1 cellular context compared by ENCODE assay signal in the genomic region with DNA sequence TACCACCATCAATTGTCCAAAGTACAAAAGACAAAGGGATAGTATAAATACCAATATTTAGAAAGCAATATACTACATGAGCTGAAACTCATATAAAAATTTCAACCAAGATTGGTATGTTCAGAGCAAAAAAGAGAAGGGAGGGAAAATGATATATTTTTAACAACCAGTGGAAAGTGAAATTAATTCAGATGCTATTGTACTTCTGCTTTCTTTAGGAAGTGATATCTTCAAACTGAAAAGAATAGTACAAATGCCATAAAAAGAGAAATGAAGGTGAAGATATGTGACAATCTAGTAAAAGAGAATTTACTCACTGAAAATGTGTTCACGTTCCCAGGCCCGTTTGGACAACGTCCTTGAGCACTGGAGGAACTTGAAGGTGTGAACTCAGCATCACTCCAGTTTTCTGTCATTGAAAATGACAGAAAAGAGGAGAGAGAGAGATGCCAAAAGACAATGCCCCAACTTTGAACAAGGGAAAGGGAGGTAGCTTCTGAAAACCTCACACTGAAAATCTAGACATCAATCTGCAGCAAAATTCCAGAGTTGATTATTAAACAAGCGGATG.
TF ChIP-seq lines count a peak whose summit lies in the region.

No MANE protein-coding gene starts in this region.

TF ChIP-seq in GM12878, 131 proteins besides CTCF, POLR2A, EP300 and RAD21 (continued from another document):
- TF ChIP-seq ETV6 (conservative IDR thresholded peaks at IDR 0.05 in 1 of 2, IDR thresholded peaks at IDR 0.05 in 1 of 2; ENCODE audit: borderline replicate concordance in 1 of 2, low read depth in 1 of 2): no peak
